ENCODE assay signal across 5 cellular contexts in genomic region chr9:116460026-116460425, GRCh38.
"Had no signal": no experiment of that assay in that cellular context is flagged by ENCODE, and none has a peak within 500 bp of the region (broad histone marks: within the 10 kb centered on the region; RNA-seq: fewer than 3 reads in every experiment).

No MANE protein-coding gene starts in this region.

- H3K27ac Mint-ChIP-seq: GM23338, H9 had no signal

- DNase-seq: H9, HCEC 1CT, IMR-90, KG1 had no signal

- H3K4me3 ChIP-seq: GM23338 had no signal

- H3K4me3 Mint-ChIP-seq: GM23338, H9 had no signal
